39 cellular contexts compared by ENCODE assay signal in the genomic region with DNA sequence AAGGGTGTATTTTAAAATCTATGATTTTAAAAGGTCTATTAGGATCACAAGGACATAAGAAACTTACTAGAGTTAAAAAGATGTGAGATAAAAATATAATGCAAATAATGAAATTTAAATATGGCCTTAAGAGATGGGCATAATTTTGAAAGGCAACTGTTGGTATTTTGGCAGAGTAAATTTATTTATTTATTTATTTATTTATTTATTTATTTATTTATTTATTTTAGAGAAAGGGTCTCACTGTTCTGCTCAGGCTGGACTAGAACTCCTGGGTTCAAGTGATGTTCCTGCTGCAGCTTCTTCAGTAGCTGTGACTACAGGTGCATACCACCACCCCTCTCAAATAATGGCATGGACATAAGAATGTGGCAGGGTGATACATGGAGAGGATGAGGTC.
"Had no signal": no experiment of that assay in that cellular context is flagged by ENCODE, and none has a peak within 500 bp of the region (broad histone marks: within the 10 kb centered on the region; RNA-seq: fewer than 3 reads in every experiment).

No MANE protein-coding gene starts in this region.

- ATAC-seq: activated naive CD4-positive, alpha-beta T cell treated with anti-CD3 and anti-CD28 coated beads, Interleukin-2, amount 50 U/mL, for 72 hours; activated naive CD8-positive, alpha-beta T cell treated with anti-CD3 and anti-CD28 coated beads, Interleukin-2, amount 50 U/mL, for 24 hours; activated T-cell treated with anti-CD3 and anti-CD28 coated beads, Interleukin-2, amount 50 U/mL, for 4 hours; activated T-cell treated with anti-CD3 and anti-CD28 coated beads, Interleukin-2, amount 50 U/mL, for 72 hours; activated T-helper 17 cell treated with anti-CD3 and anti-CD28 coated beads, Interleukin-2, amount 50 U/mL, for 72 hours; body of pancreas had no signal

- H3K36me3 ChIP-seq: adrenal gland, ascending aorta, brain microvascular endothelial cell, breast epithelium, cardiac muscle cell had no signal

- DNase-seq: activated effector memory CD4-positive, alpha-beta T cell treated with anti-CD3 and anti-CD28 coated beads, Interleukin-2, amount 50 U/mL, for 16 hours; activated effector memory CD4-positive, alpha-beta T cell treated with Interleukin-2 at 50 U/mL for 16 hours; activated gamma-delta T cell; activated gamma-delta T cell treated with Interleukin-2 at 50 U/mL for 16 hours; activated naive CD4-positive, alpha-beta T cell; activated naive CD4-positive, alpha-beta T cell treated with anti-CD3 and anti-CD28 coated beads for 36 hours; activated naive CD4-positive, alpha-beta T cell treated with anti-CD3 and anti-CD28 coated beads, Interleukin-2, amount 10 ng/mL, durations not matched to agents 7 days and 5 days; activated naive CD4-positive, alpha-beta T cell treated with anti-CD3 and anti-CD28 coated beads, Interleukin-2, amount 50 U/mL, for 16 hours; activated naive CD4-positive, alpha-beta T cell treated with Interleukin-2 at 50 U/mL for 16 hours; activated naive CD8-positive, alpha-beta T cell treated with anti-CD3 and anti-CD28 coated beads for 36 hours; activated naive CD8-positive, alpha-beta T cell treated with anti-CD3 and anti-CD28 coated beads, Interleukin-2, amount 10 ng/mL, durations not matched to agents 7 days and 5 days; activated naive CD8-positive, alpha-beta T cell treated with anti-CD3 and anti-CD28 coated beads, Interleukin-2, amount 50 U/mL, for 24 hours; activated T-cell treated with anti-CD3 and anti-CD28 coated beads, Interleukin-2, amount 50 U/mL, for 1 hour; activated T-cell treated with anti-CD3 and anti-CD28 coated beads, Interleukin-2, amount 50 U/mL, for 24 hours; activated T-cell treated with anti-CD3 and anti-CD28 coated beads, Interleukin-2, amount 50 U/mL, for 4 hours; activated T-cell treated with anti-CD3 and anti-CD28 coated beads, Interleukin-2, amount 50 U/mL, for 48 hours; activated T-cell treated with anti-CD3 and anti-CD28 coated beads, Interleukin-2, amount 50 U/mL, for 72 hours; adrenal gland; amniotic stem cell; amygdala; aorta; body of pancreas; brain microvascular endothelial cell; caudate nucleus; central memory CD4-positive, alpha-beta T cell; cerebellar nuclear complex had no signal

- H3K27ac ChIP-seq: adrenal gland, ascending aorta, body of pancreas, brain microvascular endothelial cell, breast epithelium, cardiac muscle cell had no signal

- H3K9me3 ChIP-seq: adrenal gland, ascending aorta, body of pancreas, breast epithelium had no signal

- H3K4me3 ChIP-seq: adrenal gland, ascending aorta, body of pancreas, breast epithelium, cardiac muscle cell had no signal

- H3K27me3 Mint-ChIP-seq: activated naive CD4-positive, alpha-beta T cell treated with anti-CD3 and anti-CD28 coated beads, Interleukin-2, amount 10 ng/mL, durations not matched to agents 7 days and 5 days; activated naive CD4-positive, alpha-beta T cell treated with anti-CD3 and anti-CD28 coated beads, Interleukin-2, amount 50 U/mL, for 24 hours; activated naive CD8-positive, alpha-beta T cell; activated naive CD8-positive, alpha-beta T cell treated with anti-CD3 and anti-CD28 coated beads for 36 hours; activated naive CD8-positive, alpha-beta T cell treated with anti-CD3 and anti-CD28 coated beads, Interleukin-2, amount 10 ng/mL, durations not matched to agents 7 days and 5 days; activated naive CD8-positive, alpha-beta T cell treated with anti-CD3 and anti-CD28 coated beads, Interleukin-2, amount 50 U/mL, for 24 hours; activated T-cell treated with anti-CD3 and anti-CD28 coated beads, Interleukin-2, amount 50 U/mL, for 24 hours; activated T-helper 17 cell treated with anti-CD3 and anti-CD28 coated beads, Interleukin-2, amount 50 U/mL, for 72 hours; central memory CD8-positive, alpha-beta T cell had no signal

- H3K36me3 Mint-ChIP-seq: activated naive CD4-positive, alpha-beta T cell treated with anti-CD3 and anti-CD28 coated beads, Interleukin-2, amount 10 ng/mL, durations not matched to agents 7 days and 5 days; activated naive CD4-positive, alpha-beta T cell treated with anti-CD3 and anti-CD28 coated beads, Interleukin-2, amount 50 U/mL, for 24 hours; activated naive CD4-positive, alpha-beta T cell treated with anti-CD3 and anti-CD28 coated beads, Interleukin-2, amount 50 U/mL, for 72 hours; activated naive CD8-positive, alpha-beta T cell; activated naive CD8-positive, alpha-beta T cell treated with anti-CD3 and anti-CD28 coated beads for 36 hours; activated naive CD8-positive, alpha-beta T cell treated with anti-CD3 and anti-CD28 coated beads, Interleukin-2, amount 10 ng/mL, durations not matched to agents 7 days and 5 days; brain had no signal

- H3K9me3 Mint-ChIP-seq: activated naive CD8-positive, alpha-beta T cell treated with anti-CD3 and anti-CD28 coated beads, Interleukin-2, amount 10 ng/mL, durations not matched to agents 7 days and 5 days had no signal

- H3K4me1 Mint-ChIP-seq: activated naive CD4-positive, alpha-beta T cell treated with anti-CD3 and anti-CD28 coated beads, Interleukin-2, amount 10 ng/mL, durations not matched to agents 7 days and 5 days; activated naive CD4-positive, alpha-beta T cell treated with anti-CD3 and anti-CD28 coated beads, Interleukin-2, amount 50 U/mL, for 24 hours; activated naive CD8-positive, alpha-beta T cell treated with anti-CD3 and anti-CD28 coated beads for 36 hours; activated naive CD8-positive, alpha-beta T cell treated with anti-CD3 and anti-CD28 coated beads, Interleukin-2, amount 10 ng/mL, durations not matched to agents 7 days and 5 days; activated naive CD8-positive, alpha-beta T cell treated with anti-CD3 and anti-CD28 coated beads, Interleukin-2, amount 50 U/mL, for 24 hours; activated T-helper 17 cell treated with anti-CD3 and anti-CD28 coated beads, Interleukin-2, amount 50 U/mL, for 72 hours; brain; central memory CD8-positive, alpha-beta T cell had no signal

- H3K4me1 ChIP-seq: adrenal gland, ascending aorta, body of pancreas, breast epithelium had no signal

- H3K27ac Mint-ChIP-seq: activated naive CD4-positive, alpha-beta T cell treated with anti-CD3 and anti-CD28 coated beads for 36 hours; activated naive CD4-positive, alpha-beta T cell treated with anti-CD3 and anti-CD28 coated beads, Interleukin-2, amount 10 ng/mL, durations not matched to agents 7 days and 5 days; activated naive CD4-positive, alpha-beta T cell treated with anti-CD3 and anti-CD28 coated beads, Interleukin-2, amount 50 U/mL, for 24 hours; activated naive CD4-positive, alpha-beta T cell treated with anti-CD3 and anti-CD28 coated beads, Interleukin-2, amount 50 U/mL, for 72 hours; activated naive CD8-positive, alpha-beta T cell; activated naive CD8-positive, alpha-beta T cell treated with anti-CD3 and anti-CD28 coated beads for 36 hours; activated naive CD8-positive, alpha-beta T cell treated with anti-CD3 and anti-CD28 coated beads, Interleukin-2, amount 10 ng/mL, durations not matched to agents 7 days and 5 days; activated naive CD8-positive, alpha-beta T cell treated with anti-CD3 and anti-CD28 coated beads, Interleukin-2, amount 50 U/mL, for 24 hours; activated T-cell treated with anti-CD3 and anti-CD28 coated beads, Interleukin-2, amount 50 U/mL, for 24 hours; activated T-cell treated with anti-CD3 and anti-CD28 coated beads, Interleukin-2, amount 50 U/mL, for 72 hours; activated T-helper 1 cell treated with anti-CD3 and anti-CD28 coated beads, Interleukin-12 subunit alpha, Interleukin-12 subunit beta, Interleukin-2, Interleukin-4 antibody, amounts not matched to agents 30 ng/mL and 10 ng/mL and 1 ng/mL, durations not matched to agents 14 hours and 24 hours and 36 hours; activated T-helper 17 cell treated with anti-CD3 and anti-CD28 coated beads, Interleukin-2, amount 50 U/mL, for 72 hours; activated T-helper 2 cell treated with anti-CD3 and anti-CD28 coated beads, Interferon-gamma antibody, Interleukin-2, Interleukin-4, amounts not matched to agents 10 μg/mL and 5 μg/mL and 100 μg/mL, durations not matched to agents 14 hours and 24 hours and 36 hours had no signal

- FAIRE-seq: astrocyte, bronchial epithelial cell had no signal

- H3K4me3 Mint-ChIP-seq: activated naive CD4-positive, alpha-beta T cell treated with anti-CD3 and anti-CD28 coated beads for 36 hours; activated naive CD4-positive, alpha-beta T cell treated with anti-CD3 and anti-CD28 coated beads, Interleukin-2, amount 10 ng/mL, durations not matched to agents 7 days and 5 days; activated naive CD4-positive, alpha-beta T cell treated with anti-CD3 and anti-CD28 coated beads, Interleukin-2, amount 50 U/mL, for 24 hours; activated naive CD8-positive, alpha-beta T cell; activated naive CD8-positive, alpha-beta T cell treated with anti-CD3 and anti-CD28 coated beads for 36 hours; activated naive CD8-positive, alpha-beta T cell treated with anti-CD3 and anti-CD28 coated beads, Interleukin-2, amount 10 ng/mL, durations not matched to agents 7 days and 5 days; activated naive CD8-positive, alpha-beta T cell treated with anti-CD3 and anti-CD28 coated beads, Interleukin-2, amount 50 U/mL, for 24 hours; activated T-cell treated with anti-CD3 and anti-CD28 coated beads, Interleukin-2, amount 50 U/mL, for 24 hours; activated T-cell treated with anti-CD3 and anti-CD28 coated beads, Interleukin-2, amount 50 U/mL, for 4 hours; activated T-cell treated with anti-CD3 and anti-CD28 coated beads, Interleukin-2, amount 50 U/mL, for 72 hours; activated T-helper 1 cell treated with anti-CD3 and anti-CD28 coated beads, Interleukin-12 subunit alpha, Interleukin-12 subunit beta, Interleukin-2, Interleukin-4 antibody, amounts not matched to agents 30 ng/mL and 10 ng/mL and 1 ng/mL, durations not matched to agents 14 hours and 24 hours and 36 hours; activated T-helper 17 cell treated with anti-CD3 and anti-CD28 coated beads, Interleukin-2, amount 50 U/mL, for 72 hours; brain; central memory CD8-positive, alpha-beta T cell had no signal
